1 cellular context compared by ENCODE assay signal in the genomic region with DNA sequence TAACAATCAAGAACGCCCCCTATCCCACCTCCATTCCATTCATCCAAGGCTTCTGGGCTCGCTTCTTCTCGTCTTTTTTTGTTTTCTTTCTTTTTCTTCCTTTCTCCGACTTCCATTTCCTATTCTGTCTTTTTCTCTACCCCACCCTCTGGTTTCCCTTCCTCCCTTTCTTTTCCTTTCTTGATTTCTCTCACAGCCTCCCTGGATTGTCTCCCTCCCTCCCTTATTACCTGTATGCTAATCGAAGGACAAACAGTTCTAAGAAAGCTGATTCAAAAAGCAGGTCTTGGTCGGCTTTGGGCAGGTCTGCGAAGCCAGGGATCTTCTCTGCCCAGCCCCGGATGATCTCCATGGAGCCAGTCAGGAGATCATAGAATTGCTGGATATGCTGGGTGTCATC.
TF ChIP-seq lines count a peak whose summit lies in the region.

No MANE protein-coding gene starts in this region.

TF ChIP-seq in GM23338, 12 proteins besides CTCF, POLR2A, EP300 and RAD21:
- TF ChIP-seq, protein P1, sequence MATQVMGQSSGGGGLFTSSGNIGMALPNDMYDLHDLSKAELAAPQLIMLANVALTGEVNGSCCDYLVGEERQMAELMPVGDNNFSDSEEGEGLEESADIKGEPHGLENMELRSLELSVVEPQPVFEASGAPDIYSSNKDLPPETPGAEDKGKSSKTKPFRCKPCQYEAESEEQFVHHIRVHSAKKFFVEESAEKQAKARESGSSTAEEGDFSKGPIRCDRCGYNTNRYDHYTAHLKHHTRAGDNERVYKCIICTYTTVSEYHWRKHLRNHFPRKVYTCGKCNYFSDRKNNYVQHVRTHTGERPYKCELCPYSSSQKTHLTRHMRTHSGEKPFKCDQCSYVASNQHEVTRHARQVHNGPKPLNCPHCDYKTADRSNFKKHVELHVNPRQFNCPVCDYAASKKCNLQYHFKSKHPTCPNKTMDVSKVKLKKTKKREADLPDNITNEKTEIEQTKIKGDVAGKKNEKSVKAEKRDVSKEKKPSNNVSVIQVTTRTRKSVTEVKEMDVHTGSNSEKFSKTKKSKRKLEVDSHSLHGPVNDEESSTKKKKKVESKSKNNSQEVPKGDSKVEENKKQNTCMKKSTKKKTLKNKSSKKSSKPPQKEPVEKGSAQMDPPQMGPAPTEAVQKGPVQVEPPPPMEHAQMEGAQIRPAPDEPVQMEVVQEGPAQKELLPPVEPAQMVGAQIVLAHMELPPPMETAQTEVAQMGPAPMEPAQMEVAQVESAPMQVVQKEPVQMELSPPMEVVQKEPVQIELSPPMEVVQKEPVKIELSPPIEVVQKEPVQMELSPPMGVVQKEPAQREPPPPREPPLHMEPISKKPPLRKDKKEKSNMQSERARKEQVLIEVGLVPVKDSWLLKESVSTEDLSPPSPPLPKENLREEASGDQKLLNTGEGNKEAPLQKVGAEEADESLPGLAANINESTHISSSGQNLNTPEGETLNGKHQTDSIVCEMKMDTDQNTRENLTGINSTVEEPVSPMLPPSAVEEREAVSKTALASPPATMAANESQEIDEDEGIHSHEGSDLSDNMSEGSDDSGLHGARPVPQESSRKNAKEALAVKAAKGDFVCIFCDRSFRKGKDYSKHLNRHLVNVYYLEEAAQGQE (IDR thresholded peaks at IDR 0.05; ENCODE audit: unreplicated experiment): no peak
- TF ChIP-seq EZH2 (IDR thresholded peaks at IDR 0.05; ENCODE audit: low read depth, unreplicated experiment): peak; percentile 78
